In genomic region chr3:50594253-50594785, GRCh38 we compare ENCODE assay signal across 15 cellular contexts. TPM values are rescaled to one million over a fixed set of nuclear protein-coding genes. Genes with fewer than 3 reads are reported as not detected.
DNase-seq lines count a peak whose midpoint lies in the region; ATAC-seq and TF ChIP-seq lines count a peak whose summit lies in the region.
"Had no signal": no experiment of that assay in that cellular context is flagged by ENCODE, and none has a peak within 500 bp of the region (broad histone marks: within the 10 kb centered on the region; RNA-seq: fewer than 3 reads in every experiment).

No MANE protein-coding gene starts in this region.

- H3K9me3 Mint-ChIP-seq in CD4-positive, alpha-beta memory T cell: no peaks in the 10 kb centered on the region

- intact Hi-C loops in CD4-positive, alpha-beta memory T cell (cut with micrococcal nuclease): no loop called here

- no peaks in the 10 kb centered on the region for H3K27me3 Mint-ChIP-seq in CD4-positive, alpha-beta memory T cell

- H3K27ac ChIP-seq in CD4-positive, alpha-beta memory T cell (ENCODE audit: low read depth, low read length): no peak overlapping the region
- no peak overlapping the region for H3K27ac ChIP-seq in coronary artery
- H3K27ac ChIP-seq: breast epithelium had no signal

- H3K4me1 Mint-ChIP-seq in CD4-positive, alpha-beta memory T cell: peaks cover 32 to 83% (median 54%) of the 10 kb centered on the region in 4 donors

- peak in 1 of 5 donors; percentile 15 for DNase-seq in CD4-positive, alpha-beta memory T cell
- DNase-seq in NCI-H524 treated with DMSO at 0.1 percent for 48 hours (lab: John Stamatoyannopoulos, UW) (peak; percentile 18), erythroblast (lab: John Stamatoyannopoulos, UW) (peak; percentile 26 to 53), coronary artery (ENCODE audit: low spot score) (no peak)
- DNase-seq: activated gamma-delta T cell, DMS53, KG1, left cardiac atrium, NCI-H1105, NCI-H2227 treated with DMSO at 0.1 percent for 48 hours, posterior cingulate gyrus, RPMI8226 had no signal

- H3K4me3 ChIP-seq in CD4-positive, alpha-beta memory T cell (ENCODE audit: low read length in 2 of 2): no peak overlapping the region
- H3K4me3 ChIP-seq in coronary artery: no peak overlapping the region
- H3K4me3 ChIP-seq: breast epithelium, smooth muscle cell had no signal

- peaks cover 78% of the 10 kb centered on the region for H3K4me1 ChIP-seq in CD4-positive, alpha-beta memory T cell (ENCODE audit: insufficient read depth, low read length)

- POLR2A ChIA-PET in CD4-positive, alpha-beta memory T cell (lab: Charles Lee; ENCODE audit: partially characterized antibody): interaction anchor here (11.1 kb wide), 2 partner anchors 15 to 21 kb away, joined by 276 to 577 read pairs; partner anchors contain the start of genes C3orf18, CISH, HEMK1 and MAPKAPK3

- peak overlapping the region; percentile 14 to 97 (median 52) for H3K27ac Mint-ChIP-seq in CD4-positive, alpha-beta memory T cell

- ATAC-seq in GM18867 (IDR thresholded peaks at IDR 0.05; ENCODE audit: unreplicated experiment): no peak
- ATAC-seq: left cardiac atrium had no signal

- peak overlapping the region in 2 of 8 donors; percentile 2 to 39 for H3K4me3 Mint-ChIP-seq in CD4-positive, alpha-beta memory T cell

- CTCF ChIA-PET in CD4-positive, alpha-beta memory T cell (lab: Charles Lee; ENCODE audit: partially characterized antibody): interaction anchor here (9.2 to 11.1 kb wide), 3 partner anchors 7 to 19 kb away, joined by 87 to 492 read pairs (median 277); partner anchors contain the start of genes CISH, HEMK1 and MAPKAPK3

- no peaks in the 10 kb centered on the region for H3K27me3 ChIP-seq in CD4-positive, alpha-beta memory T cell (ENCODE audit: insufficient read depth, low read length)
- H3K27me3 ChIP-seq: breast epithelium had no signal

- TF ChIP-seq CTCF in coronary artery (IDR thresholded peaks at IDR 0.05): no peak

- H3K36me3 ChIP-seq in CD4-positive, alpha-beta memory T cell (ENCODE audit: insufficient read depth, low read length): no peaks in the 10 kb centered on the region
- H3K36me3 ChIP-seq: breast epithelium had no signal

- no peak for TF ChIP-seq POLR2A in erythroblast (IDR thresholded peaks at IDR 0.05; ENCODE audit: low read length)

- peaks cover 4 to 8% of the 10 kb centered on the region in 2 donors for H3K36me3 Mint-ChIP-seq in CD4-positive, alpha-beta memory T cell

- no peaks in the 10 kb centered on the region for H3K9me3 ChIP-seq in CD4-positive, alpha-beta memory T cell (ENCODE audit: control insufficient read depth in 1 of 2, low read length in 2 of 2)
- H3K9me3 ChIP-seq: breast epithelium had no signal

RNA-seq across cellular contexts. Expression of gene CISH, which starts 17.3 kb away (rescaled TPM):
- total RNA-seq in CD4-positive, alpha-beta memory T cell: 10 to 100 TPM; 14.7 to 15.2 TPM
- polyA plus RNA-seq in CD4-positive, alpha-beta memory T cell: 100 to 1,000 TPM in 1 of 2 donors, 10 to 100 TPM in 1; 92.1 to 248 TPM

RNA-seq across cellular contexts. Expression of gene MAPKAPK3, which starts 22.6 kb away (rescaled TPM):
- total RNA-seq in CD4-positive, alpha-beta memory T cell: 10 to 100 TPM; 36.4 to 40.1 TPM
- 10 to 100 TPM; 71.2 to 93.2 TPM for polyA plus RNA-seq in CD4-positive, alpha-beta memory T cell

RNA-seq across cellular contexts. Expression of gene HEMK1, which starts 25.0 kb away (rescaled TPM):
- total RNA-seq in CD4-positive, alpha-beta memory T cell: 10 to 100 TPM; 55.3 to 56.7 TPM
- 10 to 100 TPM; 21.2 to 36.7 TPM for polyA plus RNA-seq in CD4-positive, alpha-beta memory T cell

RNA-seq across cellular contexts. Expression of gene C3orf18, which starts 26.8 kb away (rescaled TPM):
- 10 to 100 TPM; 14.3 to 16.2 TPM for total RNA-seq in CD4-positive, alpha-beta memory T cell
- 10 to 100 TPM; 14.2 to 22.3 TPM for polyA plus RNA-seq in CD4-positive, alpha-beta memory T cell
